8 cellular contexts compared by ENCODE assay signal in genomic region chr1:11858968-11859871, GRCh38. TPM values are rescaled to one million over a fixed set of nuclear protein-coding genes. Genes with fewer than 3 reads are reported as not detected.
DNase-seq lines count a peak whose midpoint lies in the region; ATAC-seq and TF ChIP-seq lines count a peak whose summit lies in the region.

No MANE protein-coding gene starts in this region.

- 4% methylated on average over 47 of the region's 53 CpGs for WGBS in prostate gland

- no peaks in the 10 kb centered on the region for H3K9me3 Mint-ChIP-seq in T-helper 2 cell treated with Interferon-gamma antibody and Interleukin-4, amounts not matched to agents 5 μg/mL and 100 μg/mL, for 36 hours

- peak in 2 of 3 experiments; percentile 11 to 18 for TF ChIP-seq CTCF in ascending aorta (IDR thresholded peaks at IDR 0.05)
- no peak for TF ChIP-seq CTCF in prostate gland (IDR thresholded peaks at IDR 0.05)

- H3K36me3 ChIP-seq in HAP-1 (replicated peaks) (no peaks in the 10 kb centered on the region), ascending aorta (no peaks in the 10 kb centered on the region), prostate gland (no peaks in the 10 kb centered on the region)

- DNase-seq in 8988T (peak; percentile 64), HAP-1 (ENCODE audit: low spot score in 2 of 2) (peak; percentile 39 to 89), ascending aorta (ENCODE audit: low spot score in 2 of 2) (no peak), islet precursor cell (peak; percentile 94), prostate gland (ENCODE audit: low spot score) (no peak)
- peak; percentile 46 for DNase-seq in T-helper 2 cell treated with Interferon-gamma antibody and Interleukin-4, amounts not matched to agents 5 μg/mL and 100 μg/mL, for 36 hours (ENCODE audit: low spot score)
- DNase-seq in stimulated activated CD4-positive, alpha-beta T cell treated with anti-CD3 and anti-CD28 coated beads, TNF-alpha, amount 100 ng/mL, for 1 hour (ENCODE audit: low read depth in 3 of 3, low spot score in 1 of 3) = peak; percentile 20 to 53 (median 21)

- intact Hi-C loops in ascending aorta (cut with DNase I) = no loop called here
- intact Hi-C loops in prostate gland (cut with DNase I) = no loop called here

- no peak overlapping the region for H3K27ac Mint-ChIP-seq in T-helper 2 cell treated with Interferon-gamma antibody and Interleukin-4, amounts not matched to agents 5 μg/mL and 100 μg/mL, for 36 hours

- H3K4me3 ChIP-seq in HAP-1 (no peak overlapping the region), ascending aorta (no peak overlapping the region), prostate gland (no peak overlapping the region)

- no peak for ATAC-seq in HG02759 (IDR thresholded peaks at IDR 0.05; ENCODE audit: unreplicated experiment)

- no peaks in the 10 kb centered on the region for H3K4me1 Mint-ChIP-seq in T-helper 2 cell treated with Interferon-gamma antibody and Interleukin-4, amounts not matched to agents 5 μg/mL and 100 μg/mL, for 36 hours (ENCODE audit: low read depth)

- no peaks in the 10 kb centered on the region for H3K9me3 ChIP-seq in HAP-1
- no peaks in the 10 kb centered on the region for H3K9me3 ChIP-seq in ascending aorta
- no peaks in the 10 kb centered on the region for H3K9me3 ChIP-seq in prostate gland

- H3K27ac ChIP-seq in ascending aorta (no peak overlapping the region), prostate gland (no peak overlapping the region)

- peaks cover 36% of the 10 kb centered on the region for H3K27me3 Mint-ChIP-seq in T-helper 2 cell treated with Interferon-gamma antibody and Interleukin-4, amounts not matched to agents 5 μg/mL and 100 μg/mL, for 36 hours (ENCODE audit: low read depth)

- peaks cover 31% of the 10 kb centered on the region for H3K27me3 ChIP-seq in HAP-1 (ENCODE audit: low read depth)
- peaks cover 11% of the 10 kb centered on the region for H3K27me3 ChIP-seq in ascending aorta
- H3K27me3 ChIP-seq in prostate gland (replicated peaks; ENCODE audit: insufficient read depth) = peaks cover 17% of the 10 kb centered on the region

- in situ Hi-C loops in HAP-1 (cut with MboI; ENCODE audit: low sequenced_read_pairs) = no loop called here

- no peak overlapping the region for H3K4me3 Mint-ChIP-seq in T-helper 2 cell treated with Interferon-gamma antibody and Interleukin-4, amounts not matched to agents 5 μg/mL and 100 μg/mL, for 36 hours

- no peak for TF ChIP-seq POLR2A in prostate gland (IDR thresholded peaks at IDR 0.05)

- H3K4me1 ChIP-seq in HAP-1 (no peaks in the 10 kb centered on the region), ascending aorta (no peaks in the 10 kb centered on the region), prostate gland (replicated peaks) (no peaks in the 10 kb centered on the region)

- no peaks in the 10 kb centered on the region for H3K36me3 Mint-ChIP-seq in T-helper 2 cell treated with Interferon-gamma antibody and Interleukin-4, amounts not matched to agents 5 μg/mL and 100 μg/mL, for 36 hours (ENCODE audit: low read depth)

RNA-seq across cellular contexts. Expression of gene NPPB, which starts 0.5 kb away (rescaled TPM):
- total RNA-seq in ascending aorta (not detected), prostate gland (not detected)

RNA-seq across cellular contexts. Expression of gene NPPA, which starts 11.6 kb away (rescaled TPM):
- total RNA-seq in ascending aorta (not detected), prostate gland (1 to 10 TPM in 1 of 2 donors, not detected in 1; 1.3 TPM)

RNA-seq across cellular contexts. Expression of gene CLCN6, which starts 53.2 kb away (rescaled TPM):
- total RNA-seq in ascending aorta = 18.6 TPM
- total RNA-seq in prostate gland = 10 to 100 TPM; 13.4 to 45.0 TPM

RNA-seq across cellular contexts. Expression of gene MTHFR, which starts 53.5 kb away (rescaled TPM):
- total RNA-seq in ascending aorta (48.4 TPM), prostate gland (10 to 100 TPM; 27.6 to 75.0 TPM)

Comparison
In these comparisons a context has a peak if more than half of its experiments do, and no peak if none do; other contexts are left out.
1. DNase-seq: peak in 8988T (single experiment), HAP-1 (2 of 2), T-helper 2 cell treated with Interferon-gamma antibody and Interleukin-4, amounts not matched to agents 5 μg/mL and 100 μg/mL, for 36 hours (single experiment), islet precursor cell (single experiment) and stimulated activated CD4-positive, alpha-beta T cell treated with anti-CD3 and anti-CD28 coated beads, TNF-alpha, amount 100 ng/mL, for 1 hour (3 of 3); none in ascending aorta (0 of 2) and prostate gland (single experiment).
2. CTCF ChIP-seq: peak in ascending aorta (2 of 3); none in prostate gland (0 of 4).